Comparison of ENCODE assay signal across 1 cellular context in the genomic region with DNA sequence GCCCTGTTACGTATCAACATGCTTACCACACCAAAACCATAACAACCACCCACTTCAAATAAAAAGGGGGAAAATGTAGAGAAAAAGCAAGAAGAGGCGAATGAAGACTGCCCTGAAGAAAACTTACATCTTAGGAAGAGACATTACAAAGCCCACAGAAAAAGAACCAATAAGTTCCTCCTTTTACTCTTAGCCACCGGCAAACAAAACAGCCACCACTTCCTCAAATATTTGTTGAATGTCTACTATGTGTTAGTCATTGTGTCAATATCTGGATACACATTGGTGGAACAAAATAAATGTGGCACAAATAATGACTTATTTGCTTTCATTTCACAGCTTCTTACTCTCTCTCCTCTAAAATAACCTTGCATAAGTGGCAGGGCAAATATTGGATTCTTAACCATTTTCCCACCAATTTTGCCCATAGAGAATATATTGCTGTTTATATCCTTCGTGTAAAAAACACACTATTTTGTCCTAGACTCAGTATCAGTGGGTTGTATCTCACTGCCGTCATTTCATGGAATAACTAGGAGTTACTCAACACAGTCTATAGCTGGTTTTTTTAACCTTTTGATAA.
A peak's percentile ranks its signal among the peaks of the same experiment; 100 is the strongest.
TF ChIP-seq lines count a peak whose summit lies in the region.

No MANE protein-coding gene starts in this region.

TF ChIP-seq in K562, 482 proteins besides CTCF, POLR2A, EP300 and RAD21 (continued from another document):
- TF ChIP-seq, protein P1, sequence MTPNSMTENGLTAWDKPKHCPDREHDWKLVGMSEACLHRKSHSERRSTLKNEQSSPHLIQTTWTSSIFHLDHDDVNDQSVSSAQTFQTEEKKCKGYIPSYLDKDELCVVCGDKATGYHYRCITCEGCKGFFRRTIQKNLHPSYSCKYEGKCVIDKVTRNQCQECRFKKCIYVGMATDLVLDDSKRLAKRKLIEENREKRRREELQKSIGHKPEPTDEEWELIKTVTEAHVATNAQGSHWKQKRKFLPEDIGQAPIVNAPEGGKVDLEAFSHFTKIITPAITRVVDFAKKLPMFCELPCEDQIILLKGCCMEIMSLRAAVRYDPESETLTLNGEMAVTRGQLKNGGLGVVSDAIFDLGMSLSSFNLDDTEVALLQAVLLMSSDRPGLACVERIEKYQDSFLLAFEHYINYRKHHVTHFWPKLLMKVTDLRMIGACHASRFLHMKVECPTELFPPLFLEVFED (CRISPR knock-in tag; conservative IDR thresholded peaks at IDR 0.05) = peak; percentile 54; the same call in 1 of the 2 replicates
- TF ChIP-seq, protein P2, sequence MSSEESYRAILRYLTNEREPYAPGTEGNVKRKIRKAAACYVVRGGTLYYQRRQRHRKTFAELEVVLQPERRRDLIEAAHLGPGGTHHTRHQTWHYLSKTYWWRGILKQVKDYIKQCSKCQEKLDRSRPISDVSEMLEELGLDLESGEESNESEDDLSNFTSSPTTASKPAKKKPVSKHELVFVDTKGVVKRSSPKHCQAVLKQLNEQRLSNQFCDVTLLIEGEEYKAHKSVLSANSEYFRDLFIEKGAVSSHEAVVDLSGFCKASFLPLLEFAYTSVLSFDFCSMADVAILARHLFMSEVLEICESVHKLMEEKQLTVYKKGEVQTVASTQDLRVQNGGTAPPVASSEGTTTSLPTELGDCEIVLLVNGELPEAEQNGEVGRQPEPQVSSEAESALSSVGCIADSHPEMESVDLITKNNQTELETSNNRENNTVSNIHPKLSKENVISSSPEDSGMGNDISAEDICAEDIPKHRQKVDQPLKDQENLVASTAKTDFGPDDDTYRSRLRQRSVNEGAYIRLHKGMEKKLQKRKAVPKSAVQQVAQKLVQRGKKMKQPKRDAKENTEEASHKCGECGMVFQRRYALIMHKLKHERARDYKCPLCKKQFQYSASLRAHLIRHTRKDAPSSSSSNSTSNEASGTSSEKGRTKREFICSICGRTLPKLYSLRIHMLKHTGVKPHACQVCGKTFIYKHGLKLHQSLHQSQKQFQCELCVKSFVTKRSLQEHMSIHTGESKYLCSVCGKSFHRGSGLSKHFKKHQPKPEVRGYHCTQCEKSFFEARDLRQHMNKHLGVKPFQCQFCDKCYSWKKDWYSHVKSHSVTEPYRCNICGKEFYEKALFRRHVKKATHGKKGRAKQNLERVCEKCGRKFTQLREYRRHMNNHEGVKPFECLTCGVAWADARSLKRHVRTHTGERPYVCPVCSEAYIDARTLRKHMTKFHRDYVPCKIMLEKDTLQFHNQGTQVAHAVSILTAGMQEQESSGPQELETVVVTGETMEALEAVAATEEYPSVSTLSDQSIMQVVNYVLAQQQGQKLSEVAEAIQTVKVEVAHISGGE (CRISPR knock-in tag; IDR thresholded peaks at IDR 0.05) = peak in 1 of 3 experiments; percentile 58; a peak in 1 of 6 replicates
- TF ChIP-seq SMARCE1 (IDR thresholded peaks at IDR 0.05) (peak; percentile 97), ERF (CRISPR knock-in tag; IDR thresholded peaks at IDR 0.05) (no peak), CREM (IDR thresholded peaks at IDR 0.05; ENCODE audit: low read depth) (no peak), ZNF311 (CRISPR knock-in tag; IDR thresholded peaks at IDR 0.05) (peak; percentile 55; the same call in 1 of the 2 replicates), PHF21A (IDR thresholded peaks at IDR 0.05; ENCODE audit: borderline replicate concordance, low read depth) (no peak), RBFOX2 (IDR thresholded peaks at IDR 0.05; ENCODE audit: low read depth, low read length) (no peak), POLR2G (IDR thresholded peaks at IDR 0.05; ENCODE audit: low read depth, low read length) (no peak)
- TF ChIP-seq, protein P3, sequence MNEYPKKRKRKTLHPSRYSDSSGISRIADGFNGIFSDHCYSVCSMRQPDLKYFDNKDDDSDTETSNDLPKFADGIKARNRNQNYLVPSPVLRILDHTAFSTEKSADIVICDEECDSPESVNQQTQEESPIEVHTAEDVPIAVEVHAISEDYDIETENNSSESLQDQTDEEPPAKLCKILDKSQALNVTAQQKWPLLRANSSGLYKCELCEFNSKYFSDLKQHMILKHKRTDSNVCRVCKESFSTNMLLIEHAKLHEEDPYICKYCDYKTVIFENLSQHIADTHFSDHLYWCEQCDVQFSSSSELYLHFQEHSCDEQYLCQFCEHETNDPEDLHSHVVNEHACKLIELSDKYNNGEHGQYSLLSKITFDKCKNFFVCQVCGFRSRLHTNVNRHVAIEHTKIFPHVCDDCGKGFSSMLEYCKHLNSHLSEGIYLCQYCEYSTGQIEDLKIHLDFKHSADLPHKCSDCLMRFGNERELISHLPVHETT (CRISPR knock-in tag; conservative IDR thresholded peaks at IDR 0.05 in 1 of 2, IDR thresholded peaks at IDR 0.05 in 1 of 2) = peak in 1 of 2 experiments; percentile 32; a peak in 1 of 4 replicates
- TF ChIP-seq, protein P4, sequence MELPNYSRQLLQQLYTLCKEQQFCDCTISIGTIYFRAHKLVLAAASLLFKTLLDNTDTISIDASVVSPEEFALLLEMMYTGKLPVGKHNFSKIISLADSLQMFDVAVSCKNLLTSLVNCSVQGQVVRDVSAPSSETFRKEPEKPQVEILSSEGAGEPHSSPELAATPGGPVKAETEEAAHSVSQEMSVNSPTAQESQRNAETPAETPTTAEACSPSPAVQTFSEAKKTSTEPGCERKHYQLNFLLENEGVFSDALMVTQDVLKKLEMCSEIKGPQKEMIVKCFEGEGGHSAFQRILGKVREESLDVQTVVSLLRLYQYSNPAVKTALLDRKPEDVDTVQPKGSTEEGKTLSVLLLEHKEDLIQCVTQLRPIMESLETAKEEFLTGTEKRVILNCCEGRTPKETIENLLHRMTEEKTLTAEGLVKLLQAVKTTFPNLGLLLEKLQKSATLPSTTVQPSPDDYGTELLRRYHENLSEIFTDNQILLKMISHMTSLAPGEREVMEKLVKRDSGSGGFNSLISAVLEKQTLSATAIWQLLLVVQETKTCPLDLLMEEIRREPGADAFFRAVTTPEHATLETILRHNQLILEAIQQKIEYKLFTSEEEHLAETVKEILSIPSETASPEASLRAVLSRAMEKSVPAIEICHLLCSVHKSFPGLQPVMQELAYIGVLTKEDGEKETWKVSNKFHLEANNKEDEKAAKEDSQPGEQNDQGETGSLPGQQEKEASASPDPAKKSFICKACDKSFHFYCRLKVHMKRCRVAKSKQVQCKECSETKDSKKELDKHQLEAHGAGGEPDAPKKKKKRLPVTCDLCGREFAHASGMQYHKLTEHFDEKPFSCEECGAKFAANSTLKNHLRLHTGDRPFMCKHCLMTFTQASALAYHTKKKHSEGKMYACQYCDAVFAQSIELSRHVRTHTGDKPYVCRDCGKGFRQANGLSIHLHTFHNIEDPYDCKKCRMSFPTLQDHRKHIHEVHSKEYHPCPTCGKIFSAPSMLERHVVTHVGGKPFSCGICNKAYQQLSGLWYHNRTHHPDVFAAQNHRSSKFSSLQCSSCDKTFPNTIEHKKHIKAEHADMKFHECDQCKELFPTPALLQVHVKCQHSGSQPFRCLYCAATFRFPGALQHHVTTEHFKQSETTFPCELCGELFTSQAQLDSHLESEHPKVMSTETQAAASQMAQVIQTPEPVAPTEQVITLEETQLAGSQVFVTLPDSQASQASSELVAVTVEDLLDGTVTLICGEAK (IDR thresholded peaks at IDR 0.05) = 0 out of 2 replicates have a peak, but pooled peaks have one; percentile 26
- TF ChIP-seq, protein P4 (CRISPR knock-in tag; IDR thresholded peaks at IDR 0.05) = no peak
